8 cellular contexts compared by ENCODE assay signal in genomic region chr2:171841996-171842395, GRCh38.
"Had no signal": no experiment of that assay in that cellular context is flagged by ENCODE, and none has a peak within 500 bp of the region (broad histone marks: within the 10 kb centered on the region; RNA-seq: fewer than 3 reads in every experiment).

No MANE protein-coding gene starts in this region.

- FAIRE-seq: G401.6, GM12878, GM12891, GM12892, GM18507, GM19239 had no signal

- H3K4me3 ChIP-seq: GM12878 had no signal

- ATAC-seq: GM12878 had no signal

- DNase-seq: GDM1, GF-D8 had no signal
